ENCODE assay signal across 1 cellular context in the genomic region with DNA sequence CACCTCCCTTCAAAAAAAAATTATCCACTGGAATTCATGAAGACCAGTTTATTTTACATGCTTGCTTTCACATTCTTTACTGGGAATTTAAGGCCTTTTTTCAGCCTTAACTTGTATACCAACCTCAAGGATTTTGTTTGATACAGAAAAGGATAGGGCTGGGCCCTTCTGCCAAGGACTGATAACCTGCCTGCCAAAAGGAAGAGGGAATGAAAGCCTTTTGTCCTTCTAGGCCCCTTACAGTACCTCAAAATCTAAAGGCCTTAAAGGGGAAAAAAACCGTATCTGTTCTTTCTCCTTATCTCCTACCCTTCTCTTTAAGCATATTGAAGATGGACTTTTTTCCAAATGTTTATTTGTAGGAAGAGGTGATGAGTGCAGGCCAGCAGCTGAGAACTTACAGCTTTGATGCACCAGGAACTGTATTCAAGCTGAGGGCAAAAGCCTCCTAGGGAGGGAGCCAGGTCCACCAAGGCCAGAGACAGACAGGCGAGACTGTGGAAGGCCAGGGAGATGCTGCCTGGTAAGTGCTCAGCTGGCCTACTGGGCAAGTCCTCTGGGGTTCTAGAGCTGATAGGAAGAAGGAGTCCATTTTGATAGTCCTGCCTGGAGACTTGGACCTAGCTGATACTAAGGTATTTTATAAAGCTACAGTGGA.
TF ChIP-seq lines count a peak whose summit lies in the region.

No MANE protein-coding gene starts in this region.

TF ChIP-seq in WTC11, 78 proteins besides CTCF, POLR2A, EP300 and RAD21 (continued from another document):
- TF ChIP-seq, protein P1, sequence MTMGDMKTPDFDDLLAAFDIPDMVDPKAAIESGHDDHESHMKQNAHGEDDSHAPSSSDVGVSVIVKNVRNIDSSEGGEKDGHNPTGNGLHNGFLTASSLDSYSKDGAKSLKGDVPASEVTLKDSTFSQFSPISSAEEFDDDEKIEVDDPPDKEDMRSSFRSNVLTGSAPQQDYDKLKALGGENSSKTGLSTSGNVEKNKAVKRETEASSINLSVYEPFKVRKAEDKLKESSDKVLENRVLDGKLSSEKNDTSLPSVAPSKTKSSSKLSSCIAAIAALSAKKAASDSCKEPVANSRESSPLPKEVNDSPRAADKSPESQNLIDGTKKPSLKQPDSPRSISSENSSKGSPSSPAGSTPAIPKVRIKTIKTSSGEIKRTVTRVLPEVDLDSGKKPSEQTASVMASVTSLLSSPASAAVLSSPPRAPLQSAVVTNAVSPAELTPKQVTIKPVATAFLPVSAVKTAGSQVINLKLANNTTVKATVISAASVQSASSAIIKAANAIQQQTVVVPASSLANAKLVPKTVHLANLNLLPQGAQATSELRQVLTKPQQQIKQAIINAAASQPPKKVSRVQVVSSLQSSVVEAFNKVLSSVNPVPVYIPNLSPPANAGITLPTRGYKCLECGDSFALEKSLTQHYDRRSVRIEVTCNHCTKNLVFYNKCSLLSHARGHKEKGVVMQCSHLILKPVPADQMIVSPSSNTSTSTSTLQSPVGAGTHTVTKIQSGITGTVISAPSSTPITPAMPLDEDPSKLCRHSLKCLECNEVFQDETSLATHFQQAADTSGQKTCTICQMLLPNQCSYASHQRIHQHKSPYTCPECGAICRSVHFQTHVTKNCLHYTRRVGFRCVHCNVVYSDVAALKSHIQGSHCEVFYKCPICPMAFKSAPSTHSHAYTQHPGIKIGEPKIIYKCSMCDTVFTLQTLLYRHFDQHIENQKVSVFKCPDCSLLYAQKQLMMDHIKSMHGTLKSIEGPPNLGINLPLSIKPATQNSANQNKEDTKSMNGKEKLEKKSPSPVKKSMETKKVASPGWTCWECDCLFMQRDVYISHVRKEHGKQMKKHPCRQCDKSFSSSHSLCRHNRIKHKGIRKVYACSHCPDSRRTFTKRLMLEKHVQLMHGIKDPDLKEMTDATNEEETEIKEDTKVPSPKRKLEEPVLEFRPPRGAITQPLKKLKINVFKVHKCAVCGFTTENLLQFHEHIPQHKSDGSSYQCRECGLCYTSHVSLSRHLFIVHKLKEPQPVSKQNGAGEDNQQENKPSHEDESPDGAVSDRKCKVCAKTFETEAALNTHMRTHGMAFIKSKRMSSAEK (CRISPR knock-in tag; IDR thresholded peaks at IDR 0.05; ENCODE audit: borderline replicate concordance): no peak
- TF ChIP-seq, protein P2, sequence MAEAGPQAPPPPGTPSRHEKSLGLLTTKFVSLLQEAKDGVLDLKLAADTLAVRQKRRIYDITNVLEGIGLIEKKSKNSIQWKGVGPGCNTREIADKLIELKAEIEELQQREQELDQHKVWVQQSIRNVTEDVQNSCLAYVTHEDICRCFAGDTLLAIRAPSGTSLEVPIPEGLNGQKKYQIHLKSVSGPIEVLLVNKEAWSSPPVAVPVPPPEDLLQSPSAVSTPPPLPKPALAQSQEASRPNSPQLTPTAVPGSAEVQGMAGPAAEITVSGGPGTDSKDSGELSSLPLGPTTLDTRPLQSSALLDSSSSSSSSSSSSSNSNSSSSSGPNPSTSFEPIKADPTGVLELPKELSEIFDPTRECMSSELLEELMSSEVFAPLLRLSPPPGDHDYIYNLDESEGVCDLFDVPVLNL (CRISPR knock-in tag; IDR thresholded peaks at IDR 0.05; ENCODE audit: borderline replicate concordance, low read depth): no peak
- TF ChIP-seq, protein P3, sequence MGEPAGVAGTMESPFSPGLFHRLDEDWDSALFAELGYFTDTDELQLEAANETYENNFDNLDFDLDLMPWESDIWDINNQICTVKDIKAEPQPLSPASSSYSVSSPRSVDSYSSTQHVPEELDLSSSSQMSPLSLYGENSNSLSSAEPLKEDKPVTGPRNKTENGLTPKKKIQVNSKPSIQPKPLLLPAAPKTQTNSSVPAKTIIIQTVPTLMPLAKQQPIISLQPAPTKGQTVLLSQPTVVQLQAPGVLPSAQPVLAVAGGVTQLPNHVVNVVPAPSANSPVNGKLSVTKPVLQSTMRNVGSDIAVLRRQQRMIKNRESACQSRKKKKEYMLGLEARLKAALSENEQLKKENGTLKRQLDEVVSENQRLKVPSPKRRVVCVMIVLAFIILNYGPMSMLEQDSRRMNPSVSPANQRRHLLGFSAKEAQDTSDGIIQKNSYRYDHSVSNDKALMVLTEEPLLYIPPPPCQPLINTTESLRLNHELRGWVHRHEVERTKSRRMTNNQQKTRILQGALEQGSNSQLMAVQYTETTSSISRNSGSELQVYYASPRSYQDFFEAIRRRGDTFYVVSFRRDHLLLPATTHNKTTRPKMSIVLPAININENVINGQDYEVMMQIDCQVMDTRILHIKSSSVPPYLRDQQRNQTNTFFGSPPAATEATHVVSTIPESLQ (CRISPR knock-in tag; IDR thresholded peaks at IDR 0.05): no peak
